Comparison of ENCODE assay signal across 30 cellular contexts in the genomic region with DNA sequence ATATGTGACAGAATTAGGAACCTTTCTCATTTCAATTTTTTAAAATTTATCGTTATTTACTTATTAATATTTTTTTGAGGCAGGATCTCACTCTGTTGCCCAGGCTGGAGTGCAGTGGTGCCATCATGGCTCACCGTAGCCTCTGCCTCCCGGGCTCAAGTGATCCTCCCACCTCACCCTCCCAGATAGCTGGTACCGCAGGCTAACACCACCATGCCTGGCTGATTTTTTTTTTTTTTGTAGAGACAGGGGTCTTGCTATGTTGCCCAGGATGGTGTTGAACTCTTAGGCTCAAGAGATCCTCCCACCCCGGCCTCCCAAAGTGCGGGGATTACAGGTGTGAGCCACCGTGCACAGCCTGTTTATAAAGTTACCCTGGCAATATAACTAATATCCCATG.
DNase-seq lines count a peak whose midpoint lies in the region; ATAC-seq and TF ChIP-seq lines count a peak whose summit lies in the region.
"Had no signal": no experiment of that assay in that cellular context is flagged by ENCODE, and none has a peak within 500 bp of the region (broad histone marks: within the 10 kb centered on the region; RNA-seq: fewer than 3 reads in every experiment).

No MANE protein-coding gene starts in this region.

- no peak for TF ChIP-seq EP300 in esophagus muscularis mucosa (IDR thresholded peaks at IDR 0.05)

- TF ChIP-seq CTCF in HEK293 (tag by site-specific recombination; IDR thresholded peaks at IDR 0.05), result no peak
- TF ChIP-seq CTCF in esophagus muscularis mucosa (IDR thresholded peaks at IDR 0.05), result no peak
- no peak for TF ChIP-seq CTCF in thoracic aorta (IDR thresholded peaks at IDR 0.05)

- 94% methylated on average over 7 of the region's 7 CpGs for WGBS in esophagus muscularis mucosa

- ATAC-seq in thoracic aorta (ENCODE audit: insufficient number of reproducible peaks, low FRiP score, low read depth), result no peak
- ATAC-seq: activated T-cell treated with anti-CD3 and anti-CD28 coated beads, Interleukin-2, amount 50 U/mL, for 4 hours; CD8-positive, alpha-beta T cell; heart right ventricle had no signal

- H3K36me3 ChIP-seq in HEK293 (ENCODE audit: control insufficient read depth in 2 of 2, insufficient read depth in 1 of 2, low read length in 2 of 2) (no peaks in the 10 kb centered on the region), esophagus muscularis mucosa (no peaks in the 10 kb centered on the region), muscle layer of colon (ENCODE audit: insufficient read depth, low read length) (no peaks in the 10 kb centered on the region), thoracic aorta (no peaks in the 10 kb centered on the region)
- H3K36me3 ChIP-seq: adrenal gland, heart right ventricle, neutrophil had no signal

- intact Hi-C loops in esophagus muscularis mucosa (cut with DNase I), result loop anchor here (5.0 kb wide), 1 partner anchor 194 kb away; no protein-coding TSS in a partner anchor

- POLR2A ChIA-PET in HEK293 (lab: Yijun Ruan, JAX), result no interaction called here

- CTCF ChIA-PET in HEK293 (lab: Yijun Ruan, JAX), result interaction anchor here (1.0 to 2.1 kb wide), 4 partner anchors 50 to 219 kb away, joined by 3 to 7 read pairs (median 4); no protein-coding TSS in a partner anchor

- H3K4me3 ChIP-seq in HEK293 (ENCODE audit: low read depth, low read length) (no peak overlapping the region), esophagus muscularis mucosa (no peak overlapping the region), muscle layer of colon (ENCODE audit: low read depth in 1 of 2, low read length in 2 of 2) (no peak overlapping the region), thoracic aorta (no peak overlapping the region)
- H3K4me3 ChIP-seq: GM23248 had no signal

- no peak overlapping the region for H3K27ac ChIP-seq in HEK293 (ENCODE audit: extremely low read depth, low read depth, low read length)
- peak overlapping the region; percentile 98 to 100 (median 98) for H3K27ac ChIP-seq in esophagus muscularis mucosa (replicated peaks in 1 of 4)
- peak overlapping the region; percentile 74 for H3K27ac ChIP-seq in muscle layer of colon (ENCODE audit: low read depth, low read length)
- H3K27ac ChIP-seq in thoracic aorta, result peak overlapping the region; percentile 99 to 100
- H3K27ac ChIP-seq: brain microvascular endothelial cell, epithelial cell of prostate, GM23248, HL-60, neutrophil, WERI-Rb-1 had no signal

- H3K4me1 ChIP-seq in HEK293 (ENCODE audit: control insufficient read depth, insufficient read depth, low read length), result no peaks in the 10 kb centered on the region; the same call in 1 of the 2 replicates
- H3K4me1 ChIP-seq in esophagus muscularis mucosa, result peaks cover 19 to 56% (median 45%) of the 10 kb centered on the region in 4 donors
- H3K4me1 ChIP-seq in muscle layer of colon (ENCODE audit: insufficient read depth, low read length), result peaks cover 10% of the 10 kb centered on the region
- peaks cover 7 to 48% of the 10 kb centered on the region in 2 donors for H3K4me1 ChIP-seq in thoracic aorta (ENCODE audit: control insufficient read depth in 1 of 2, low read depth in 2 of 2)

- H3K9me3 ChIP-seq in HEK293 (ENCODE audit: control insufficient read depth, insufficient read depth, low read depth, low read length) (no peaks in the 10 kb centered on the region), esophagus muscularis mucosa (no peaks in the 10 kb centered on the region), muscle layer of colon (ENCODE audit: low read length) (no peaks in the 10 kb centered on the region), thoracic aorta (no peaks in the 10 kb centered on the region)
- H3K9me3 ChIP-seq: adrenal gland, heart right ventricle, neutrophil had no signal

- no peaks in the 10 kb centered on the region for H3K27me3 ChIP-seq in esophagus muscularis mucosa
- H3K27me3 ChIP-seq in muscle layer of colon (ENCODE audit: control insufficient read depth in 1 of 2, insufficient read depth in 2 of 2, low read length in 2 of 2), result no peaks in the 10 kb centered on the region
- H3K27me3 ChIP-seq in thoracic aorta (replicated peaks; ENCODE audit: insufficient read depth), result no peaks in the 10 kb centered on the region
- H3K27me3 ChIP-seq: adrenal gland, brain microvascular endothelial cell had no signal

- no peak for TF ChIP-seq POLR2A in esophagus muscularis mucosa (IDR thresholded peaks at IDR 0.05; ENCODE audit: low read depth)

- H3K9ac ChIP-seq in muscle layer of colon (ENCODE audit: low read length), result no peak overlapping the region
- H3K9ac ChIP-seq: GM23248 had no signal

- no peak for DNase-seq in esophagus muscularis mucosa (ENCODE audit: extremely low spot score)
- DNase-seq in thoracic aorta (ENCODE audit: low spot score), result no peak
- DNase-seq in dermis blood vessel endothelial cell, result no peak
- DNase-seq in OCI-M1 (lab: John Stamatoyannopoulos, UW), result no peak
- DNase-seq in RPMI8226, result no peak
- no peak for DNase-seq in SIG-M5 (lab: John Stamatoyannopoulos, UW)
- DNase-seq: activated CD4-positive, alpha-beta T cell treated with anti-CD3 and anti-CD28 coated beads, Interleukin-2, amount 10 ng/mL, durations not matched to agents 7 days and 5 days; activated naive CD4-positive, alpha-beta T cell treated with anti-CD3 and anti-CD28 coated beads for 36 hours; activated T-cell treated with anti-CD3 and anti-CD28 coated beads, Interleukin-2, amount 50 U/mL, for 4 hours; adrenal gland; brain microvascular endothelial cell; CD8-positive, alpha-beta T cell; DMS 273 treated with DMSO at 0.1 percent for 48 hours; effector CD4-positive, alpha-beta T cell; GM23248; heart right ventricle; HFFc6; NCI-H1694; SHP77 treated with DMSO at 0.1 percent for 48 hours; small intestine; stimulated activated CD4-positive, alpha-beta T cell treated with anti-CD3 and anti-CD28 coated beads, Interleukin-2, amount 100 ng/mL, for 24 hours; substantia nigra; SW 1271; T1000; WERI-Rb-1 had no signal

TF ChIP-seq in HEK293, 187 proteins besides CTCF, POLR2A, EP300 and RAD21:
- no peak for TF ChIP-seq OSR2 (tag by site-specific recombination; IDR thresholded peaks at IDR 0.05)
- peak; percentile 83 for TF ChIP-seq ZNF121 (tag by site-specific recombination; IDR thresholded peaks at IDR 0.05)
